In the genomic region with DNA sequence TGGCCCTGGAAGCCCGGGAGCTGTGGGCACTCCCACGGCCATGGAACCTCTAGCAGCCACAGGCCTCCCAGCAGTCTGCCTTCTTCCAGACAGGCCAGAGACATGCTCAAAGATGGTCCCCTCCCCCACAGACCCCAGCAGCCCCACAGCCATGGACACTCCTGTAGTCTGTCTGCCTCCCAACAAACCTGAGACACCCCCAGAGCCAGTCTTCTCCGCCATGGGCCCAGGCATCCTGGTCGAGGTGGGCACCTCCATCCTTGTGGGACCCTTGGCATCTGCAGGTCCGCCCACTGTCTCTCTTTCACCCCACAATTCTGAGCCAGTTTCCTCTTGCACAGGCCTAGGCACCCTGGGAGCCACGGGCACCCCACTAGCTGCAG, we compare ENCODE assay signal across 18 cellular contexts. TPM values are rescaled to one million over a fixed set of nuclear protein-coding genes. Genes with fewer than 3 reads are reported as not detected.
DNase-seq lines count a peak whose midpoint lies in the region; ATAC-seq and TF ChIP-seq lines count a peak whose summit lies in the region.
"Had no signal": no experiment of that assay in that cellular context is flagged by ENCODE, and none has a peak within 500 bp of the region (broad histone marks: within the 10 kb centered on the region; RNA-seq: fewer than 3 reads in every experiment).

No MANE protein-coding gene starts in this region.

- WGBS in ovary, 3 donors = 83% methylated on average over 6 of the region's 6 CpGs

- no peaks in the 10 kb centered on the region for H3K27me3 Mint-ChIP-seq in activated naive CD4-positive, alpha-beta T cell treated with anti-CD3 and anti-CD28 coated beads for 36 hours (ENCODE audit: low read depth)
- no peaks in the 10 kb centered on the region for H3K27me3 Mint-ChIP-seq in activated T-helper 17 cell treated with anti-CD3 and anti-CD28 coated beads, Interleukin-2, amount 50 U/mL, for 72 hours
- H3K27me3 Mint-ChIP-seq in nephron (ENCODE audit: low read depth) (no peaks in the 10 kb centered on the region), type B pancreatic cell (no peaks in the 10 kb centered on the region)
- H3K27me3 Mint-ChIP-seq: B cell had no signal

- no peak for DNase-seq in activated naive CD4-positive, alpha-beta T cell treated with anti-CD3 and anti-CD28 coated beads, Interleukin-2, amount 50 U/mL, for 72 hours (ENCODE audit: low spot score in 2 of 2)
- DNase-seq in activated naive CD4-positive, alpha-beta T cell treated with anti-CD3 and anti-CD28 coated beads for 36 hours = no peak
- DNase-seq in type B pancreatic cell (ENCODE audit: extremely low spot score, unreplicated experiment) (no peak), inferior parietal cortex (ENCODE audit: extremely low spot score) (no peak), ovary (no peak)
- DNase-seq: Caco-2, DMS153, GF-D8, GM23248, KG1, NCI-H1417, NCI-H187 treated with DMSO at 0.1 percent for 48 hours, NCI-H226, NCI-H524, SHP77 treated with DMSO at 0.1 percent for 48 hours had no signal

- TF ChIP-seq EP300 in ovary (IDR thresholded peaks at IDR 0.05) = no peak

- no peaks in the 10 kb centered on the region for H3K27me3 ChIP-seq in ovary

- CTCF ChIA-PET in activated naive CD4-positive, alpha-beta T cell treated with anti-CD3 and anti-CD28 coated beads for 36 hours (lab: Charles Lee) = interaction anchor here (0.5 to 1.0 kb wide), 2 partner anchors 156 to 367 kb away, joined by 3 to 4 read pairs; no protein-coding TSS in a partner anchor

- ATAC-seq in activated naive CD4-positive, alpha-beta T cell treated with anti-CD3 and anti-CD28 coated beads, Interleukin-2, amount 50 U/mL, for 72 hours = no peak
- no peak for ATAC-seq in activated T-helper 17 cell treated with anti-CD3 and anti-CD28 coated beads, Interleukin-2, amount 50 U/mL, for 72 hours (replicated peaks)

- no peak overlapping the region for H3K27ac ChIP-seq in ovary
- H3K27ac ChIP-seq: GM23248 had no signal

- peak overlapping the region; percentile 46 to 91 for H3K27ac Mint-ChIP-seq in activated naive CD4-positive, alpha-beta T cell treated with anti-CD3 and anti-CD28 coated beads, Interleukin-2, amount 50 U/mL, for 72 hours
- no peak overlapping the region for H3K27ac Mint-ChIP-seq in activated naive CD4-positive, alpha-beta T cell treated with anti-CD3 and anti-CD28 coated beads for 36 hours
- peak overlapping the region; percentile 64 for H3K27ac Mint-ChIP-seq in activated T-helper 17 cell treated with anti-CD3 and anti-CD28 coated beads, Interleukin-2, amount 50 U/mL, for 72 hours
- no peak overlapping the region for H3K27ac Mint-ChIP-seq in nephron
- H3K27ac Mint-ChIP-seq in type B pancreatic cell = peak overlapping the region; percentile 53

- TF ChIP-seq POLR2A in ovary (IDR thresholded peaks at IDR 0.05) = no peak

- peaks cover 16 to 27% of the 10 kb centered on the region in 2 donors for H3K36me3 Mint-ChIP-seq in activated naive CD4-positive, alpha-beta T cell treated with anti-CD3 and anti-CD28 coated beads, Interleukin-2, amount 50 U/mL, for 72 hours
- H3K36me3 Mint-ChIP-seq in activated naive CD4-positive, alpha-beta T cell treated with anti-CD3 and anti-CD28 coated beads for 36 hours (ENCODE audit: low read depth) = peaks cover 20% of the 10 kb centered on the region
- peaks cover 48% of the 10 kb centered on the region for H3K36me3 Mint-ChIP-seq in activated T-helper 17 cell treated with anti-CD3 and anti-CD28 coated beads, Interleukin-2, amount 50 U/mL, for 72 hours (ENCODE audit: low read depth)
- H3K36me3 Mint-ChIP-seq in nephron (ENCODE audit: low read depth) (peaks cover 32% of the 10 kb centered on the region), type B pancreatic cell (peaks cover 25% of the 10 kb centered on the region)

- peaks cover 27% of the 10 kb centered on the region for H3K4me1 Mint-ChIP-seq in activated naive CD4-positive, alpha-beta T cell treated with anti-CD3 and anti-CD28 coated beads for 36 hours (ENCODE audit: low read depth)
- H3K4me1 Mint-ChIP-seq in activated T-helper 17 cell treated with anti-CD3 and anti-CD28 coated beads, Interleukin-2, amount 50 U/mL, for 72 hours = peaks cover 9% of the 10 kb centered on the region
- H3K4me1 Mint-ChIP-seq in nephron (peaks cover 18% of the 10 kb centered on the region), type B pancreatic cell (ENCODE audit: unreplicated experiment) (peaks cover 18% of the 10 kb centered on the region)

- intact Hi-C loops in activated naive CD4-positive, alpha-beta T cell treated with anti-CD3 and anti-CD28 coated beads for 36 hours (cut with micrococcal nuclease) = no loop called here
- intact Hi-C loops in ovary (cut with DNase I) = loop anchor here in 2 of 4 donors (5.0 to 10.0 kb wide), 2 partner anchors 163 to 165 kb away; no protein-coding TSS in a partner anchor

- no peaks in the 10 kb centered on the region for H3K9me3 Mint-ChIP-seq in activated naive CD4-positive, alpha-beta T cell treated with anti-CD3 and anti-CD28 coated beads, Interleukin-2, amount 50 U/mL, for 72 hours
- H3K9me3 Mint-ChIP-seq in activated naive CD4-positive, alpha-beta T cell treated with anti-CD3 and anti-CD28 coated beads for 36 hours = no peaks in the 10 kb centered on the region
- H3K9me3 Mint-ChIP-seq in activated T-helper 17 cell treated with anti-CD3 and anti-CD28 coated beads, Interleukin-2, amount 50 U/mL, for 72 hours = no peaks in the 10 kb centered on the region
- H3K9me3 Mint-ChIP-seq in nephron = no peaks in the 10 kb centered on the region
- H3K9me3 Mint-ChIP-seq in type B pancreatic cell = no peaks in the 10 kb centered on the region

- H3K9me3 ChIP-seq in ovary = no peaks in the 10 kb centered on the region
- H3K9me3 ChIP-seq: Caco-2 had no signal

- H3K4me3 Mint-ChIP-seq in activated naive CD4-positive, alpha-beta T cell treated with anti-CD3 and anti-CD28 coated beads for 36 hours = no peak overlapping the region
- H3K4me3 Mint-ChIP-seq in activated T-helper 17 cell treated with anti-CD3 and anti-CD28 coated beads, Interleukin-2, amount 50 U/mL, for 72 hours = no peak overlapping the region
- H3K4me3 Mint-ChIP-seq in nephron (peak overlapping the region; percentile 75 to 81 (median 77)), type B pancreatic cell (no peak overlapping the region)

- no peaks in the 10 kb centered on the region for H3K36me3 ChIP-seq in ovary

- H3K4me1 ChIP-seq in ovary (ENCODE audit: insufficient read depth) = peaks cover 18% of the 10 kb centered on the region
- H3K4me1 ChIP-seq: Caco-2 had no signal

- no peak overlapping the region for H3K4me3 ChIP-seq in ovary
- H3K4me3 ChIP-seq: GM23248 had no signal

- no peak for TF ChIP-seq CTCF in nephron (IDR thresholded peaks at IDR 0.05; ENCODE audit: unreplicated experiment in 3 of 3)
- TF ChIP-seq CTCF in type B pancreatic cell (conservative IDR thresholded peaks at IDR 0.05) = no peak
- TF ChIP-seq CTCF in ovary (IDR thresholded peaks at IDR 0.05) = no peak

RNA-seq across cellular contexts. Expression of a gene that starts 3.1 kb away (rescaled TPM):
- 10 to 100 TPM; 17.4 to 22.3 TPM for total RNA-seq in activated naive CD4-positive, alpha-beta T cell treated with anti-CD3 and anti-CD28 coated beads, Interleukin-2, amount 50 U/mL, for 72 hours
- total RNA-seq in activated naive CD4-positive, alpha-beta T cell treated with anti-CD3 and anti-CD28 coated beads for 36 hours = 1 to 10 TPM; 7.7 to 8.1 TPM
- 10 to 100 TPM; 17.6 to 24.2 TPM for total RNA-seq in activated T-helper 17 cell treated with anti-CD3 and anti-CD28 coated beads, Interleukin-2, amount 50 U/mL, for 72 hours
- total RNA-seq in type B pancreatic cell (ENCODE audit: low replicate concordance) = 26.4 and 33.7 TPM in 2 replicates
- total RNA-seq in ovary = 10 to 100 TPM; 14.4 to 32.3 (median 20.3) TPM
- polyA plus RNA-seq in ovary = 10 to 100 TPM; 12.1 to 15.4 TPM

RNA-seq across cellular contexts. Expression of a gene that starts 3.4 kb away (rescaled TPM):
- 100 to 1,000 TPM in 1 of 2 donors, 10 to 100 TPM in 1; 67.7 to 131 TPM for total RNA-seq in activated naive CD4-positive, alpha-beta T cell treated with anti-CD3 and anti-CD28 coated beads, Interleukin-2, amount 50 U/mL, for 72 hours
- total RNA-seq in activated naive CD4-positive, alpha-beta T cell treated with anti-CD3 and anti-CD28 coated beads for 36 hours = 10 to 100 TPM; 71.4 to 85.8 TPM
- 100 to 1,000 TPM; 114 to 160 TPM for total RNA-seq in activated T-helper 17 cell treated with anti-CD3 and anti-CD28 coated beads, Interleukin-2, amount 50 U/mL, for 72 hours
- total RNA-seq in type B pancreatic cell (ENCODE audit: low replicate concordance) = 83.2 and 90.6 TPM in 2 replicates
- 100 to 1,000 TPM in 2 of 7 donors, 10 to 100 TPM in 5; 19.0 to 104 (median 36.1) TPM for total RNA-seq in ovary
- 10 to 100 TPM; 44.9 to 61.9 TPM for polyA plus RNA-seq in ovary

RNA-seq across cellular contexts. Expression of a gene that starts 14.0 kb away (rescaled TPM):
- 10 to 100 TPM; 19.9 to 25.1 TPM for total RNA-seq in activated naive CD4-positive, alpha-beta T cell treated with anti-CD3 and anti-CD28 coated beads, Interleukin-2, amount 50 U/mL, for 72 hours
- 10 to 100 TPM; 21.7 to 22.5 TPM for total RNA-seq in activated naive CD4-positive, alpha-beta T cell treated with anti-CD3 and anti-CD28 coated beads for 36 hours
- 10 to 100 TPM; 17.5 to 20.2 TPM for total RNA-seq in activated T-helper 17 cell treated with anti-CD3 and anti-CD28 coated beads, Interleukin-2, amount 50 U/mL, for 72 hours
- total RNA-seq in type B pancreatic cell (ENCODE audit: low replicate concordance) (17.6 and 25.3 TPM in 2 replicates), ovary (10 to 100 TPM; 15.0 to 21.9 (median 19.0) TPM)
- polyA plus RNA-seq in ovary = 10 to 100 TPM; 15.2 to 17.1 TPM

RNA-seq across cellular contexts. Expression of a gene that starts 14.1 kb away (rescaled TPM):
- total RNA-seq in activated naive CD4-positive, alpha-beta T cell treated with anti-CD3 and anti-CD28 coated beads, Interleukin-2, amount 50 U/mL, for 72 hours = 1 to 10 TPM in 1 of 2 donors, under 1 TPM in 1; 0.89 to 2.3 TPM
- 1 to 10 TPM in 1 of 2 experiments, under 1 TPM in 1; 0.99 to 1.2 TPM for total RNA-seq in activated naive CD4-positive, alpha-beta T cell treated with anti-CD3 and anti-CD28 coated beads for 36 hours
- total RNA-seq in activated T-helper 17 cell treated with anti-CD3 and anti-CD28 coated beads, Interleukin-2, amount 50 U/mL, for 72 hours = 1 to 10 TPM; 1.1 to 3.0 TPM
- 3.9 and 4.3 TPM in 2 replicates for total RNA-seq in type B pancreatic cell (ENCODE audit: low replicate concordance)
- 1 to 10 TPM in 6 of 7 donors, under 1 TPM in 1; 0.81 to 2.1 (median 1.6) TPM for total RNA-seq in ovary
- 1 to 10 TPM; 1.2 to 2.0 TPM for polyA plus RNA-seq in ovary

Comparison
In these comparisons a context has a peak if more than half of its experiments do, and no peak if none do; other contexts are left out.
1. H3K27ac Mint-ChIP-seq: peak in activated naive CD4-positive, alpha-beta T cell treated with anti-CD3 and anti-CD28 coated beads, Interleukin-2, amount 50 U/mL, for 72 hours (2 of 2), activated T-helper 17 cell treated with anti-CD3 and anti-CD28 coated beads, Interleukin-2, amount 50 U/mL, for 72 hours (single experiment) and type B pancreatic cell (single experiment); none in activated naive CD4-positive, alpha-beta T cell treated with anti-CD3 and anti-CD28 coated beads for 36 hours (single experiment) and nephron (0 of 3).
2. H3K4me3 Mint-ChIP-seq: peak in nephron (3 of 3); none in activated naive CD4-positive, alpha-beta T cell treated with anti-CD3 and anti-CD28 coated beads for 36 hours (single experiment), activated T-helper 17 cell treated with anti-CD3 and anti-CD28 coated beads, Interleukin-2, amount 50 U/mL, for 72 hours (single experiment) and type B pancreatic cell (single experiment).